Comparison of ENCODE assay signal across 10 cellular contexts in the genomic region with DNA sequence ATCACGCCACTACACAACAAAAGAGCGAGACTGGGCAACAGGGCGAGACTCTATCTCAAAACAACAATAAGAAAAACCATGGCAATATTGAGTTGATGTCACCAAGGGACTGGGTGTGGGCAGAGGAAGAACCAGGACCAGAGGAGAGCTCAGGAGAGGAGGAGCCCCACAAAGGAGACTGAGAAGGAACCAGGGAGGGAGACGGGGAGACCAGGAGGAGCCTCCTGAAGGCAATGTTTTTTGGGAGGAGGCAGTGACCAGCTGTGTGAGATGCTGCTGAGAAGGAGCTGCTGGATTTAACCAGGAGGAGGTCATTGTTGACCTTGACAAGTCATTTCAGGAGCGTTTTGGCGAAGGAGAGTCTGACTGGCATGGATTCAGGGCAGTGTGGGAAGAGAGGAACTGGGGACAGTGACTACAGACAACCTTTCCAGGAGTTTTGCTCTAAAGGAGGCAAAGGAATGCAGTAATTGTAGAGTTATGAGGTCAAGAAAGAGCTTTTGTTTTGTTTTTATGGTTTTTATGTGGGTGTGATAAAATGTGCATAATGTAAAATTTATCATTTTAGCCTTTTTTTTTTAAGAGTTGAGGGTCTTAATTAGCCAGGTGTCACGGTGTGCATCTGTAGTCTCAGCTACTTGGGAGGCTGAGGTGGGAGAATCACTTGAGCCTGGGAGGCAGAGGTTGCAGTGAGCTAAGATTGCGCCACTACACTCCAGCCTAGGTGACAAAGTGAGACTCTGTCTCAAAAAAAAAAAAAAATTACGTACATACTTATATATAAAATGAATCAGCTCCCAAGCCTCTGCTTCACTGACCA. TPM values are rescaled to one million over a fixed set of nuclear protein-coding genes. Genes with fewer than 3 reads are reported as not detected.
DNase-seq lines count a peak whose midpoint lies in the region; ATAC-seq and TF ChIP-seq lines count a peak whose summit lies in the region.
"Had no signal": no experiment of that assay in that cellular context is flagged by ENCODE, and none has a peak within 500 bp of the region (broad histone marks: within the 10 kb centered on the region; RNA-seq: fewer than 3 reads in every experiment).

No MANE protein-coding gene starts in this region.

- no peaks in the 10 kb centered on the region for H3K4me1 Mint-ChIP-seq in activated CD4-positive, alpha-beta memory T cell treated with anti-CD3 and anti-CD28 coated beads for 36 hours (ENCODE audit: low read depth)
- no peaks in the 10 kb centered on the region for H3K4me1 Mint-ChIP-seq in activated CD4-positive, alpha-beta memory T cell treated with anti-CD3 and anti-CD28 coated beads, Interleukin-2, amount 10 ng/mL, durations not matched to agents 7 days and 5 days
- H3K4me1 Mint-ChIP-seq in WTC11: no peaks in the 10 kb centered on the region
- no peaks in the 10 kb centered on the region for H3K4me1 Mint-ChIP-seq in neural crest cell

- no peak for DNase-seq in activated CD4-positive, alpha-beta memory T cell treated with anti-CD3 and anti-CD28 coated beads for 36 hours
- DNase-seq in activated CD4-positive, alpha-beta memory T cell treated with anti-CD3 and anti-CD28 coated beads, Interleukin-2, amount 10 ng/mL, durations not matched to agents 7 days and 5 days: no peak
- DNase-seq in WTC11 (ENCODE audit: low spot score): no peak
- no peak for DNase-seq in neural crest cell (ENCODE audit: low read depth, low spot score)
- DNase-seq in COLO668 (lab: John Stamatoyannopoulos, UW; ENCODE audit: unreplicated experiment): no peak
- no peak for DNase-seq in 8988T
- DNase-seq: activated CD4-positive, alpha-beta T cell treated with anti-CD3 and anti-CD28 coated beads for 4 hours; foreskin keratinocyte; H7; testis had no signal

- ATAC-seq in WTC11: no peak
- ATAC-seq: foreskin keratinocyte had no signal

- TF ChIP-seq CTCF in WTC11 (IDR thresholded peaks at IDR 0.05) (no peak), neural crest cell (conservative IDR thresholded peaks at IDR 0.05) (no peak)

- CTCF ChIA-PET in activated CD4-positive, alpha-beta memory T cell treated with anti-CD3 and anti-CD28 coated beads for 36 hours (lab: Charles Lee): interaction anchor here (0.8 to 1.1 kb wide), 2 partner anchors 43 to 362 kb away, joined by 3 read pairs; no protein-coding TSS in a partner anchor
- CTCF ChIA-PET in activated CD4-positive, alpha-beta memory T cell treated with anti-CD3 and anti-CD28 coated beads, Interleukin-2, amount 10 ng/mL, durations not matched to agents 7 days and 5 days (lab: Charles Lee): interaction anchor here (0.6 to 1.7 kb wide), 2 partner anchors 37 to 369 kb away, joined by 3 to 6 read pairs; no protein-coding TSS in a partner anchor
- CTCF ChIA-PET in WTC11 (lab: Charles Lee): interaction anchor here (0.9 to 3.6 kb wide), 4 partner anchors 9 to 134 kb away, joined by 3 to 18 read pairs (median 10); no protein-coding TSS in a partner anchor

- H3K4me3 Mint-ChIP-seq in activated CD4-positive, alpha-beta memory T cell treated with anti-CD3 and anti-CD28 coated beads for 36 hours: no peak overlapping the region
- no peak overlapping the region for H3K4me3 Mint-ChIP-seq in activated CD4-positive, alpha-beta memory T cell treated with anti-CD3 and anti-CD28 coated beads, Interleukin-2, amount 10 ng/mL, durations not matched to agents 7 days and 5 days
- H3K4me3 Mint-ChIP-seq in WTC11: no peak overlapping the region
- no peak overlapping the region for H3K4me3 Mint-ChIP-seq in neural crest cell

- H3K9me3 Mint-ChIP-seq in activated CD4-positive, alpha-beta memory T cell treated with anti-CD3 and anti-CD28 coated beads for 36 hours: no peaks in the 10 kb centered on the region
- H3K9me3 Mint-ChIP-seq in activated CD4-positive, alpha-beta memory T cell treated with anti-CD3 and anti-CD28 coated beads, Interleukin-2, amount 10 ng/mL, durations not matched to agents 7 days and 5 days: no peaks in the 10 kb centered on the region
- H3K9me3 Mint-ChIP-seq in WTC11: no peaks in the 10 kb centered on the region
- H3K9me3 Mint-ChIP-seq in neural crest cell: no peaks in the 10 kb centered on the region

- intact Hi-C loops in activated CD4-positive, alpha-beta memory T cell treated with anti-CD3 and anti-CD28 coated beads for 36 hours (cut with micrococcal nuclease): no loop called here

- peaks cover 5% of the 10 kb centered on the region for H3K36me3 Mint-ChIP-seq in activated CD4-positive, alpha-beta memory T cell treated with anti-CD3 and anti-CD28 coated beads for 36 hours
- peaks cover 6% of the 10 kb centered on the region for H3K36me3 Mint-ChIP-seq in activated CD4-positive, alpha-beta memory T cell treated with anti-CD3 and anti-CD28 coated beads, Interleukin-2, amount 10 ng/mL, durations not matched to agents 7 days and 5 days (ENCODE audit: low read depth)
- H3K36me3 Mint-ChIP-seq in WTC11 (peaks cover 15% of the 10 kb centered on the region), neural crest cell (ENCODE audit: low read depth) (peaks cover 2% of the 10 kb centered on the region)

- POLR2A ChIA-PET in activated CD4-positive, alpha-beta memory T cell treated with anti-CD3 and anti-CD28 coated beads for 36 hours (lab: Charles Lee): interaction anchor here (1.2 kb wide), 1 partner anchor 28 kb away, joined by 4 read pairs; no protein-coding TSS in a partner anchor
- POLR2A ChIA-PET in activated CD4-positive, alpha-beta memory T cell treated with anti-CD3 and anti-CD28 coated beads, Interleukin-2, amount 10 ng/mL, durations not matched to agents 7 days and 5 days (lab: Charles Lee): interaction anchor here (0.9 kb wide), 1 partner anchor 17 kb away, joined by 3 read pairs; no protein-coding TSS in a partner anchor
- POLR2A ChIA-PET in WTC11 (lab: Charles Lee): interaction anchor here (0.7 to 1.5 kb wide), 2 partner anchors 28 to 152 kb away, joined by 3 to 5 read pairs; a partner anchor contains a TSS

- H3K27me3 Mint-ChIP-seq in activated CD4-positive, alpha-beta memory T cell treated with anti-CD3 and anti-CD28 coated beads for 36 hours: no peaks in the 10 kb centered on the region
- no peaks in the 10 kb centered on the region for H3K27me3 Mint-ChIP-seq in activated CD4-positive, alpha-beta memory T cell treated with anti-CD3 and anti-CD28 coated beads, Interleukin-2, amount 10 ng/mL, durations not matched to agents 7 days and 5 days
- H3K27me3 Mint-ChIP-seq in WTC11 (ENCODE audit: low read depth) (peaks cover 2% of the 10 kb centered on the region; the same call in 1 of the 2 replicates), neural crest cell (ENCODE audit: low read depth) (no peaks in the 10 kb centered on the region)

- peak overlapping the region; percentile 60 for H3K27ac Mint-ChIP-seq in activated CD4-positive, alpha-beta memory T cell treated with anti-CD3 and anti-CD28 coated beads for 36 hours
- no peak overlapping the region for H3K27ac Mint-ChIP-seq in activated CD4-positive, alpha-beta memory T cell treated with anti-CD3 and anti-CD28 coated beads, Interleukin-2, amount 10 ng/mL, durations not matched to agents 7 days and 5 days
- peak overlapping the region; percentile 33; the same call in 1 of the 2 replicates for H3K27ac Mint-ChIP-seq in WTC11
- peak overlapping the region; percentile 28 for H3K27ac Mint-ChIP-seq in neural crest cell (ENCODE audit: unreplicated experiment)

TF ChIP-seq in WTC11, 78 proteins besides CTCF, POLR2A, EP300 and RAD21 (continues in another document):
- TF ChIP-seq ETV6 (CRISPR knock-in tag; IDR thresholded peaks at IDR 0.05) (no peak), NFATC4 (CRISPR knock-in tag; IDR thresholded peaks at IDR 0.05) (no peak), PRRX2 (CRISPR knock-in tag; IDR thresholded peaks at IDR 0.05) (no peak)
- TF ChIP-seq, protein P1, sequence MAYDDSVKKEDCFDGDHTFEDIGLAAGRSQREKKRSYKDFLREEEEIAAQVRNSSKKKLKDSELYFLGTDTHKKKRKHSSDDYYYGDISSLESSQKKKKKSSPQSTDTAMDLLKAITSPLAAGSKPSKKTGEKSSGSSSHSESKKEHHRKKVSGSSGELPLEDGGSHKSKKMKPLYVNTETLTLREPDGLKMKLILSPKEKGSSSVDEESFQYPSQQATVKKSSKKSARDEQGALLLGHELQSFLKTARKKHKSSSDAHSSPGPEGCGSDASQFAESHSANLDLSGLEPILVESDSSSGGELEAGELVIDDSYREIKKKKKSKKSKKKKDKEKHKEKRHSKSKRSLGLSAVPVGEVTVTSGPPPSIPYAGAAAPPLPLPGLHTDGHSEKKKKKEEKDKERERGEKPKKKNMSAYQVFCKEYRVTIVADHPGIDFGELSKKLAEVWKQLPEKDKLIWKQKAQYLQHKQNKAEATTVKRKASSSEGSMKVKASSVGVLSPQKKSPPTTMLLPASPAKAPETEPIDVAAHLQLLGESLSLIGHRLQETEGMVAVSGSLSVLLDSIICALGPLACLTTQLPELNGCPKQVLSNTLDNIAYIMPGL (CRISPR knock-in tag; IDR thresholded peaks at IDR 0.05): no peak

RNA-seq across cellular contexts. Expression of a gene that starts 17.9 kb away (rescaled TPM):
- total RNA-seq in activated CD4-positive, alpha-beta memory T cell treated with anti-CD3 and anti-CD28 coated beads for 36 hours: 10 to 100 TPM; 27.2 to 27.4 TPM
- 10 to 100 TPM; 16.9 to 18.9 TPM for total RNA-seq in activated CD4-positive, alpha-beta memory T cell treated with anti-CD3 and anti-CD28 coated beads, Interleukin-2, amount 10 ng/mL, durations not matched to agents 7 days and 5 days
- total RNA-seq in WTC11 (2021) (33.1 to 35.0 TPM (median 33.2 TPM) in 3 replicates), neural crest cell (33.4 and 35.0 TPM in 2 replicates)

RNA-seq across cellular contexts. Expression of a gene that starts 18.3 kb away (rescaled TPM):
- 10 to 100 TPM; 33.0 to 35.5 TPM for total RNA-seq in activated CD4-positive, alpha-beta memory T cell treated with anti-CD3 and anti-CD28 coated beads for 36 hours
- 10 to 100 TPM; 27.6 to 28.4 TPM for total RNA-seq in activated CD4-positive, alpha-beta memory T cell treated with anti-CD3 and anti-CD28 coated beads, Interleukin-2, amount 10 ng/mL, durations not matched to agents 7 days and 5 days
- 31.3 to 45.3 TPM (median 33.6 TPM) in 3 replicates for total RNA-seq in WTC11 (2021)
- total RNA-seq in neural crest cell: 50.8 and 51.0 TPM in 2 replicates

RNA-seq across cellular contexts. Expression of a gene that starts 28.3 kb away (rescaled TPM):
- 10 to 100 TPM; 15.2 to 15.5 TPM for total RNA-seq in activated CD4-positive, alpha-beta memory T cell treated with anti-CD3 and anti-CD28 coated beads for 36 hours
- 10 to 100 TPM; 11.0 to 11.4 TPM for total RNA-seq in activated CD4-positive, alpha-beta memory T cell treated with anti-CD3 and anti-CD28 coated beads, Interleukin-2, amount 10 ng/mL, durations not matched to agents 7 days and 5 days
- total RNA-seq in WTC11 (2021) (26.2 to 32.0 TPM (median 31.7 TPM) in 3 replicates), neural crest cell (17.1 and 20.7 TPM in 2 replicates)

RNA-seq across cellular contexts. Expression of a gene that starts 28.6 kb away (rescaled TPM):
- 10 to 100 TPM; 34.4 to 42.9 TPM for total RNA-seq in activated CD4-positive, alpha-beta memory T cell treated with anti-CD3 and anti-CD28 coated beads for 36 hours
- total RNA-seq in activated CD4-positive, alpha-beta memory T cell treated with anti-CD3 and anti-CD28 coated beads, Interleukin-2, amount 10 ng/mL, durations not matched to agents 7 days and 5 days: 10 to 100 TPM; 48.0 to 52.8 TPM
- total RNA-seq in WTC11 (2021): 54.7 to 66.3 TPM (median 58.8 TPM) in 3 replicates
- total RNA-seq in neural crest cell: 56.9 and 64.1 TPM in 2 replicates

RNA-seq across cellular contexts. Expression of a gene that starts 36.0 kb away (rescaled TPM):
- total RNA-seq in activated CD4-positive, alpha-beta memory T cell treated with anti-CD3 and anti-CD28 coated beads for 36 hours: 10 to 100 TPM; 12.6 to 14.1 TPM
- 10 to 100 TPM; 13.6 to 14.0 TPM for total RNA-seq in activated CD4-positive, alpha-beta memory T cell treated with anti-CD3 and anti-CD28 coated beads, Interleukin-2, amount 10 ng/mL, durations not matched to agents 7 days and 5 days
- 20.8 to 23.8 TPM (median 21.2 TPM) in 3 replicates for total RNA-seq in WTC11 (2021)
- total RNA-seq in neural crest cell: 43.0 and 45.6 TPM in 2 replicates
